In genomic region chr9:86230858-86231257, GRCh38 we compare ENCODE assay signal across 1 cellular context.
A peak's percentile ranks its signal among the peaks of the same experiment; 100 is the strongest.
TF ChIP-seq lines count a peak whose summit lies in the region.

No MANE protein-coding gene starts in this region.

TF ChIP-seq in K562, 482 proteins besides CTCF, POLR2A, EP300 and RAD21 (continued from another document and continues in another):
- TF ChIP-seq YY1 (IDR thresholded peaks at IDR 0.05; ENCODE audit: borderline replicate concordance in 1 of 3, control insufficient read depth in 1 of 3, extremely low read depth in 1 of 3, insufficient read depth in 3 of 3, insufficient read length in 1 of 3, insufficient replicate concordance in 2 of 3, low read depth in 1 of 3, low read length in 2 of 3) (peak in 1 of 3 experiments; percentile 13), TCF3 (CRISPR knock-in tag; IDR thresholded peaks at IDR 0.05) (peak; percentile 92), NFYB (IDR thresholded peaks at IDR 0.05; ENCODE audit: extremely low read depth, insufficient read length) (no peak), ZNF282 (CRISPR knock-in tag; IDR thresholded peaks at IDR 0.05) (no peak), POLR2B (IDR thresholded peaks at IDR 0.05; ENCODE audit: low read depth, partially characterized antibody) (no peak), HDAC8 (tag; IDR thresholded peaks at IDR 0.05) (no peak), KDM1A (IDR thresholded peaks at IDR 0.05) (peak; percentile 11 to 27; a peak in 1 of 4 replicates), ZNF280A (IDR thresholded peaks at IDR 0.05; ENCODE audit: low read depth, partially characterized antibody) (no peak), STAG1 (CRISPR knock-in tag; IDR thresholded peaks at IDR 0.05; ENCODE audit: borderline replicate concordance) (no peak), SMAD2 (IDR thresholded peaks at IDR 0.05; ENCODE audit: low read depth, low read length) (no peak), CREM (IDR thresholded peaks at IDR 0.05; ENCODE audit: low read depth) (no peak), COPS2 (conservative IDR thresholded peaks at IDR 0.05) (no peak), NR4A1 (CRISPR knock-in tag; IDR thresholded peaks at IDR 0.05) (no peak), NR4A1 (tag; IDR thresholded peaks at IDR 0.05) (no peak), ARID3B (CRISPR knock-in tag; IDR thresholded peaks at IDR 0.05; ENCODE audit: borderline replicate concordance) (no peak), POLR2AphosphoS5 (IDR thresholded peaks at IDR 0.05; ENCODE audit: control insufficient read depth, insufficient read depth, low read depth, low read length) (peak; percentile 43; the same call in 1 of the 2 replicates), SMARCA4 (IDR thresholded peaks at IDR 0.05) (0 out of 2 replicates have a peak, but pooled peaks have one; percentile 22), HDAC2 (IDR thresholded peaks at IDR 0.05) (0 out of 2 replicates have a peak, but pooled peaks have one; percentile 22), ZNF253 (CRISPR knock-in tag; conservative IDR thresholded peaks at IDR 0.05) (no peak), CBFA2T3 (IDR thresholded peaks at IDR 0.05) (peak; percentile 89), SLC30A9 (CRISPR knock-in tag; IDR thresholded peaks at IDR 0.05) (no peak), NFIC (IDR thresholded peaks at IDR 0.05) (peak; percentile 41; the same call in 1 of the 2 replicates), CBFA2T2 (conservative IDR thresholded peaks at IDR 0.05) (peak; percentile 79), GATA2 (CRISPR knock-in tag; IDR thresholded peaks at IDR 0.05) (peak; percentile 41; the same call in 1 of the 2 replicates), ZSCAN32 (CRISPR knock-in tag; IDR thresholded peaks at IDR 0.05) (no peak), TRIM24 (IDR thresholded peaks at IDR 0.05) (peak; percentile 69 to 75; a peak in 3 of 4 replicates), ZMIZ1 (IDR thresholded peaks at IDR 0.05; ENCODE audit: low read depth in 2 of 2, low read length in 2 of 2) (peak in 1 of 2 experiments; percentile 50; a peak in 1 of 4 replicates), CBX3 (IDR thresholded peaks at IDR 0.05; ENCODE audit: borderline replicate concordance in 1 of 2, low read length in 2 of 2) (peak in 1 of 2 experiments; percentile 18; a peak in 1 of 3 replicates), KLF16 (IDR thresholded peaks at IDR 0.05) (peak; percentile 35; the same call in 1 of the 2 replicates), STAT5A (IDR thresholded peaks at IDR 0.05; ENCODE audit: borderline replicate concordance, low read length) (peak; percentile 44; the same call in 1 of the 2 replicates), RBM14 (IDR thresholded peaks at IDR 0.05; ENCODE audit: borderline replicate concordance, insufficient read depth, low read depth, low read length) (no peak), NCOR1 (IDR thresholded peaks at IDR 0.05) (peak; percentile 77), PML (IDR thresholded peaks at IDR 0.05; ENCODE audit: low read length) (0 out of 2 replicates have a peak, but pooled peaks have one; percentile 39), MTA2 (IDR thresholded peaks at IDR 0.05; ENCODE audit: low read depth) (peak; percentile 52; the same call in 1 of the 2 replicates), MIER1 (IDR thresholded peaks at IDR 0.05; ENCODE audit: low read depth) (no peak), ZSCAN29 (IDR thresholded peaks at IDR 0.05) (no peak), ZNF561 (CRISPR knock-in tag; conservative IDR thresholded peaks at IDR 0.05) (no peak), TAL1 (IDR thresholded peaks at IDR 0.05) (peak; percentile 84), FOXM1 (IDR thresholded peaks at IDR 0.05; ENCODE audit: low read depth) (0 out of 2 replicates have a peak, but pooled peaks have one; percentile 22), FOXM1 (CRISPR knock-in tag; IDR thresholded peaks at IDR 0.05; ENCODE audit: low read depth) (no peak), L3MBTL2 (IDR thresholded peaks at IDR 0.05) (no peak), ZNF77 (CRISPR knock-in tag; IDR thresholded peaks at IDR 0.05) (no peak), TEAD1 (CRISPR knock-in tag; IDR thresholded peaks at IDR 0.05) (peak; percentile 81 to 97; a peak in 3 of 4 replicates), SMAD4 (CRISPR knock-in tag; conservative IDR thresholded peaks at IDR 0.05) (0 out of 2 replicates have a peak, but pooled peaks have one; percentile 23), KDM2B (CRISPR knock-in tag; IDR thresholded peaks at IDR 0.05) (no peak), MTA3 (IDR thresholded peaks at IDR 0.05; ENCODE audit: borderline replicate concordance) (no peak), TEAD4 (IDR thresholded peaks at IDR 0.05; ENCODE audit: low read length) (peak; percentile 87), TEAD4 (CRISPR knock-in tag; IDR thresholded peaks at IDR 0.05; ENCODE audit: borderline replicate concordance) (no peak), PHF21A (IDR thresholded peaks at IDR 0.05; ENCODE audit: borderline replicate concordance, low read depth) (no peak), DPF2 (IDR thresholded peaks at IDR 0.05) (peak; percentile 55; the same call in 1 of the 2 replicates), ZNF583 (CRISPR knock-in tag; IDR thresholded peaks at IDR 0.05) (no peak), ARID1B (IDR thresholded peaks at IDR 0.05) (peak; percentile 83)
- TF ChIP-seq, protein P1, sequence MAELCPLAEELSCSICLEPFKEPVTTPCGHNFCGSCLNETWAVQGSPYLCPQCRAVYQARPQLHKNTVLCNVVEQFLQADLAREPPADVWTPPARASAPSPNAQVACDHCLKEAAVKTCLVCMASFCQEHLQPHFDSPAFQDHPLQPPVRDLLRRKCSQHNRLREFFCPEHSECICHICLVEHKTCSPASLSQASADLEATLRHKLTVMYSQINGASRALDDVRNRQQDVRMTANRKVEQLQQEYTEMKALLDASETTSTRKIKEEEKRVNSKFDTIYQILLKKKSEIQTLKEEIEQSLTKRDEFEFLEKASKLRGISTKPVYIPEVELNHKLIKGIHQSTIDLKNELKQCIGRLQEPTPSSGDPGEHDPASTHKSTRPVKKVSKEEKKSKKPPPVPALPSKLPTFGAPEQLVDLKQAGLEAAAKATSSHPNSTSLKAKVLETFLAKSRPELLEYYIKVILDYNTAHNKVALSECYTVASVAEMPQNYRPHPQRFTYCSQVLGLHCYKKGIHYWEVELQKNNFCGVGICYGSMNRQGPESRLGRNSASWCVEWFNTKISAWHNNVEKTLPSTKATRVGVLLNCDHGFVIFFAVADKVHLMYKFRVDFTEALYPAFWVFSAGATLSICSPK (IDR thresholded peaks at IDR 0.05; ENCODE audit: borderline replicate concordance): no peak
- TF ChIP-seq, protein P2, sequence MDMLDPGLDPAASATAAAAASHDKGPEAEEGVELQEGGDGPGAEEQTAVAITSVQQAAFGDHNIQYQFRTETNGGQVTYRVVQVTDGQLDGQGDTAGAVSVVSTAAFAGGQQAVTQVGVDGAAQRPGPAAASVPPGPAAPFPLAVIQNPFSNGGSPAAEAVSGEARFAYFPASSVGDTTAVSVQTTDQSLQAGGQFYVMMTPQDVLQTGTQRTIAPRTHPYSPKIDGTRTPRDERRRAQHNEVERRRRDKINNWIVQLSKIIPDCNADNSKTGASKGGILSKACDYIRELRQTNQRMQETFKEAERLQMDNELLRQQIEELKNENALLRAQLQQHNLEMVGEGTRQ (CRISPR knock-in tag; IDR thresholded peaks at IDR 0.05): no peak
- TF ChIP-seq, protein P3, sequence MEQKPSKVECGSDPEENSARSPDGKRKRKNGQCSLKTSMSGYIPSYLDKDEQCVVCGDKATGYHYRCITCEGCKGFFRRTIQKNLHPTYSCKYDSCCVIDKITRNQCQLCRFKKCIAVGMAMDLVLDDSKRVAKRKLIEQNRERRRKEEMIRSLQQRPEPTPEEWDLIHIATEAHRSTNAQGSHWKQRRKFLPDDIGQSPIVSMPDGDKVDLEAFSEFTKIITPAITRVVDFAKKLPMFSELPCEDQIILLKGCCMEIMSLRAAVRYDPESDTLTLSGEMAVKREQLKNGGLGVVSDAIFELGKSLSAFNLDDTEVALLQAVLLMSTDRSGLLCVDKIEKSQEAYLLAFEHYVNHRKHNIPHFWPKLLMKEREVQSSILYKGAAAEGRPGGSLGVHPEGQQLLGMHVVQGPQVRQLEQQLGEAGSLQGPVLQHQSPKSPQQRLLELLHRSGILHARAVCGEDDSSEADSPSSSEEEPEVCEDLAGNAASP (IDR thresholded peaks at IDR 0.05): no peak
- TF ChIP-seq, protein P4, sequence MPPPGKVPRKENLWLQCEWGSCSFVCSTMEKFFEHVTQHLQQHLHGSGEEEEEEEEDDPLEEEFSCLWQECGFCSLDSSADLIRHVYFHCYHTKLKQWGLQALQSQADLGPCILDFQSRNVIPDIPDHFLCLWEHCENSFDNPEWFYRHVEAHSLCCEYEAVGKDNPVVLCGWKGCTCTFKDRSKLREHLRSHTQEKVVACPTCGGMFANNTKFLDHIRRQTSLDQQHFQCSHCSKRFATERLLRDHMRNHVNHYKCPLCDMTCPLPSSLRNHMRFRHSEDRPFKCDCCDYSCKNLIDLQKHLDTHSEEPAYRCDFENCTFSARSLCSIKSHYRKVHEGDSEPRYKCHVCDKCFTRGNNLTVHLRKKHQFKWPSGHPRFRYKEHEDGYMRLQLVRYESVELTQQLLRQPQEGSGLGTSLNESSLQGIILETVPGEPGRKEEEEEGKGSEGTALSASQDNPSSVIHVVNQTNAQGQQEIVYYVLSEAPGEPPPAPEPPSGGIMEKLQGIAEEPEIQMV (tag; conservative IDR thresholded peaks at IDR 0.05; ENCODE audit: low read depth): no peak
- TF ChIP-seq, protein P5, sequence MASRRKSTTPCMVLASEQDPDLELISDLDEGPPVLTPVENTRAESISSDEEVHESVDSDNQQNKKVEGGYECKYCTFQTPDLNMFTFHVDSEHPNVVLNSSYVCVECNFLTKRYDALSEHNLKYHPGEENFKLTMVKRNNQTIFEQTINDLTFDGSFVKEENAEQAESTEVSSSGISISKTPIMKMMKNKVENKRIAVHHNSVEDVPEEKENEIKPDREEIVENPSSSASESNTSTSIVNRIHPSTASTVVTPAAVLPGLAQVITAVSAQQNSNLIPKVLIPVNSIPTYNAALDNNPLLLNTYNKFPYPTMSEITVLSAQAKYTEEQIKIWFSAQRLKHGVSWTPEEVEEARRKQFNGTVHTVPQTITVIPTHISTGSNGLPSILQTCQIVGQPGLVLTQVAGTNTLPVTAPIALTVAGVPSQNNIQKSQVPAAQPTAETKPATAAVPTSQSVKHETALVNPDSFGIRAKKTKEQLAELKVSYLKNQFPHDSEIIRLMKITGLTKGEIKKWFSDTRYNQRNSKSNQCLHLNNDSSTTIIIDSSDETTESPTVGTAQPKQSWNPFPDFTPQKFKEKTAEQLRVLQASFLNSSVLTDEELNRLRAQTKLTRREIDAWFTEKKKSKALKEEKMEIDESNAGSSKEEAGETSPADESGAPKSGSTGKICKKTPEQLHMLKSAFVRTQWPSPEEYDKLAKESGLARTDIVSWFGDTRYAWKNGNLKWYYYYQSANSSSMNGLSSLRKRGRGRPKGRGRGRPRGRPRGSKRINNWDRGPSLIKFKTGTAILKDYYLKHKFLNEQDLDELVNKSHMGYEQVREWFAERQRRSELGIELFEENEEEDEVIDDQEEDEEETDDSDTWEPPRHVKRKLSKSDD (conservative IDR thresholded peaks at IDR 0.05; ENCODE audit: low read length): no peak
- TF ChIP-seq, protein P6, sequence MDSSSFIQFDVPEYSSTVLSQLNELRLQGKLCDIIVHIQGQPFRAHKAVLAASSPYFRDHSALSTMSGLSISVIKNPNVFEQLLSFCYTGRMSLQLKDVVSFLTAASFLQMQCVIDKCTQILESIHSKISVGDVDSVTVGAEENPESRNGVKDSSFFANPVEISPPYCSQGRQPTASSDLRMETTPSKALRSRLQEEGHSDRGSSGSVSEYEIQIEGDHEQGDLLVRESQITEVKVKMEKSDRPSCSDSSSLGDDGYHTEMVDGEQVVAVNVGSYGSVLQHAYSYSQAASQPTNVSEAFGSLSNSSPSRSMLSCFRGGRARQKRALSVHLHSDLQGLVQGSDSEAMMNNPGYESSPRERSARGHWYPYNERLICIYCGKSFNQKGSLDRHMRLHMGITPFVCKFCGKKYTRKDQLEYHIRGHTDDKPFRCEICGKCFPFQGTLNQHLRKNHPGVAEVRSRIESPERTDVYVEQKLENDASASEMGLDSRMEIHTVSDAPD (CRISPR knock-in tag; IDR thresholded peaks at IDR 0.05): no peak
